ENCODE assay signal across 1 cellular context in the genomic region with DNA sequence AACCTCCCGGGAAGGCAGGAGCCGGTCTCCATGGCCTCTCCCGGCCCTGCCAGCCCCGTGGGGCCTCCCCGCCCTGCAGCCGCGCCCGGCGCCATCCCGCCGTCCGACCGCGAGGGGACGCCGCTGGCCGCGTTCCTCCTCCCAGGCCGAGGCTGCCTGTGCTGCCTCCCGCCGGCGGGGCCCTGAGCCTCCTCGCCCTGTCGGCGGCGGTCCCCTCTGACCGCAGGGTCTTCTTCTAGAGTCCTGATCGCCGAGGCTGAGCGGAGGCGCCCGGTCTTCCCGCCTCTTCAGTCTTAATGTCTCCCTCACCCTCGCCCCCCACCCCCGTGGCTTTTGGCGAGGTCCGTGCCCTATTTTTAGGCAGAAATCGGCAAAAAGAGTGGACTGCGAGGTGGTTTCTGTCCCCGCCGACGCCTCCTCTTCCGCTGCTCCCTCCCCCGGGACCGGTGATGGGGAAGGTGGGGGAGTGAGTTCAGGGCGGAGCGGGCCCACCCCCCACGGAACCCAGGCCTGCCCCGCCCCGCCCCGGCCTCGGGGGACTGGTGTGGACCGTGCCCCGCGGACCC.
TF ChIP-seq lines count a peak whose summit lies in the region.

No MANE protein-coding gene starts in this region.

TF ChIP-seq in SK-N-SH, 30 proteins besides CTCF, POLR2A, EP300 and RAD21:
- TF ChIP-seq MEF2A (IDR thresholded peaks at IDR 0.05; ENCODE audit: borderline replicate concordance, low read depth) (no peak), RCOR1 (IDR thresholded peaks at IDR 0.05; ENCODE audit: low read length) (no peak), SMC3 (IDR thresholded peaks at IDR 0.05; ENCODE audit: low read depth, low read length) (no peak), RXRA (IDR thresholded peaks at IDR 0.05; ENCODE audit: borderline replicate concordance, low read depth) (no peak), TCF12 (IDR thresholded peaks at IDR 0.05) (no peak), FOXJ3 (CRISPR knock-in tag; IDR thresholded peaks at IDR 0.05) (no peak), EZH2phosphoT487 (IDR thresholded peaks at IDR 0.05; ENCODE audit: borderline replicate concordance, low read depth) (no peak)
- TF ChIP-seq, protein P1, sequence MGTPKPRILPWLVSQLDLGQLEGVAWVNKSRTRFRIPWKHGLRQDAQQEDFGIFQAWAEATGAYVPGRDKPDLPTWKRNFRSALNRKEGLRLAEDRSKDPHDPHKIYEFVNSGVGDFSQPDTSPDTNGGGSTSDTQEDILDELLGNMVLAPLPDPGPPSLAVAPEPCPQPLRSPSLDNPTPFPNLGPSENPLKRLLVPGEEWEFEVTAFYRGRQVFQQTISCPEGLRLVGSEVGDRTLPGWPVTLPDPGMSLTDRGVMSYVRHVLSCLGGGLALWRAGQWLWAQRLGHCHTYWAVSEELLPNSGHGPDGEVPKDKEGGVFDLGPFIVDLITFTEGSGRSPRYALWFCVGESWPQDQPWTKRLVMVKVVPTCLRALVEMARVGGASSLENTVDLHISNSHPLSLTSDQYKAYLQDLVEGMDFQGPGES (IDR thresholded peaks at IDR 0.05; ENCODE audit: low read depth, low read length): no peak
- TF ChIP-seq, protein P2, sequence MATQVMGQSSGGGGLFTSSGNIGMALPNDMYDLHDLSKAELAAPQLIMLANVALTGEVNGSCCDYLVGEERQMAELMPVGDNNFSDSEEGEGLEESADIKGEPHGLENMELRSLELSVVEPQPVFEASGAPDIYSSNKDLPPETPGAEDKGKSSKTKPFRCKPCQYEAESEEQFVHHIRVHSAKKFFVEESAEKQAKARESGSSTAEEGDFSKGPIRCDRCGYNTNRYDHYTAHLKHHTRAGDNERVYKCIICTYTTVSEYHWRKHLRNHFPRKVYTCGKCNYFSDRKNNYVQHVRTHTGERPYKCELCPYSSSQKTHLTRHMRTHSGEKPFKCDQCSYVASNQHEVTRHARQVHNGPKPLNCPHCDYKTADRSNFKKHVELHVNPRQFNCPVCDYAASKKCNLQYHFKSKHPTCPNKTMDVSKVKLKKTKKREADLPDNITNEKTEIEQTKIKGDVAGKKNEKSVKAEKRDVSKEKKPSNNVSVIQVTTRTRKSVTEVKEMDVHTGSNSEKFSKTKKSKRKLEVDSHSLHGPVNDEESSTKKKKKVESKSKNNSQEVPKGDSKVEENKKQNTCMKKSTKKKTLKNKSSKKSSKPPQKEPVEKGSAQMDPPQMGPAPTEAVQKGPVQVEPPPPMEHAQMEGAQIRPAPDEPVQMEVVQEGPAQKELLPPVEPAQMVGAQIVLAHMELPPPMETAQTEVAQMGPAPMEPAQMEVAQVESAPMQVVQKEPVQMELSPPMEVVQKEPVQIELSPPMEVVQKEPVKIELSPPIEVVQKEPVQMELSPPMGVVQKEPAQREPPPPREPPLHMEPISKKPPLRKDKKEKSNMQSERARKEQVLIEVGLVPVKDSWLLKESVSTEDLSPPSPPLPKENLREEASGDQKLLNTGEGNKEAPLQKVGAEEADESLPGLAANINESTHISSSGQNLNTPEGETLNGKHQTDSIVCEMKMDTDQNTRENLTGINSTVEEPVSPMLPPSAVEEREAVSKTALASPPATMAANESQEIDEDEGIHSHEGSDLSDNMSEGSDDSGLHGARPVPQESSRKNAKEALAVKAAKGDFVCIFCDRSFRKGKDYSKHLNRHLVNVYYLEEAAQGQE (IDR thresholded peaks at IDR 0.05; ENCODE audit: low read depth, low read length): no peak
